In the genomic region with DNA sequence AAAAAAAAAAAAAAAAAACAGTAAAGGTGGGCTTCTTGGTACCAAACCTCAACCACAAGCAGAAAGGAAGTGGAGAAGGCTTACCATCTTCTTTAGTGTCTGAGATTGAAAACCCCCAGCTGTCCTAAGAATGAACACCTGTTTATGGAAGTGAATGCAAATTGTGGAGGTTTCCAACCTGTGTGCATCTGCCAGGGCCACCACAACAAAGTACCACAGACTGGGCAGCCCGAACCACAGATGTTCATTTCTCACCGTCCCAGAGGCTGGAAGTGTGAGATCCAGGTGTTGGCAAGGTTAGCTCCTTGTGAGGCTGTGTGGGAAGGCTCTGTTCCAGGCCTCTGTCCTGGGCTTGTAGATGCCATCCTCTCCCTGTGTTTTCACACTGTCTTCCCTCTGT, we compare ENCODE assay signal across 29 cellular contexts.
"Had no signal": no experiment of that assay in that cellular context is flagged by ENCODE, and none has a peak within 500 bp of the region (broad histone marks: within the 10 kb centered on the region; RNA-seq: fewer than 3 reads in every experiment).

No MANE protein-coding gene starts in this region.

- FAIRE-seq: endometrium, islet of Langerhans had no signal

- H3K4me3 ChIP-seq: coronary artery, esophagus squamous epithelium, heart right ventricle, left lung, psoas muscle, sigmoid colon, thoracic aorta, transverse colon, upper lobe of right lung, uterus had no signal

- H3K4me3 Mint-ChIP-seq: effector memory CD8-positive, alpha-beta T cell; naive thymus-derived CD4-positive, alpha-beta T cell; nephron progenitor cell; stimulated activated naive B cell treated with anti-CD40 and anti-IgM and Interleukin-4, amounts not matched to agents 10 μg/mL and 1 μg/mL and 100 μg/mL, for 72 hours; stimulated activated naive CD8-positive, alpha-beta T cell treated with anti-CD3 and anti-CD28 coated beads, Interleukin-15, Interleukin-2, amounts not matched to agents 100 ng/mL and 50 ng/mL, for 24 hours had no signal

- ATAC-seq: effector memory CD8-positive, alpha-beta T cell; heart right ventricle; left cardiac atrium; left lung; naive thymus-derived CD4-positive, alpha-beta T cell; psoas muscle; right cardiac atrium; stimulated activated naive B cell treated with anti-CD40 and anti-IgM and Interleukin-4, amounts not matched to agents 10 μg/mL and 1 μg/mL and 100 μg/mL, for 72 hours; upper lobe of right lung had no signal

- H3K27ac ChIP-seq: coronary artery, esophagus squamous epithelium, heart right ventricle, left lung, psoas muscle, sigmoid colon, thoracic aorta, transverse colon, upper lobe of right lung, uterus had no signal

- H3K36me3 ChIP-seq: esophagus squamous epithelium, heart right ventricle, left lung, sigmoid colon, thoracic aorta, transverse colon, upper lobe of right lung, uterus had no signal

- H3K4me1 ChIP-seq: esophagus squamous epithelium, heart right ventricle, left lung, psoas muscle, sigmoid colon, transverse colon, upper lobe of right lung, uterus had no signal

- H3K4me1 Mint-ChIP-seq: naive thymus-derived CD4-positive, alpha-beta T cell; stimulated activated naive B cell treated with anti-CD40 and anti-IgM and Interleukin-4, amounts not matched to agents 10 μg/mL and 1 μg/mL and 100 μg/mL, for 72 hours had no signal

- H3K27ac Mint-ChIP-seq: effector memory CD8-positive, alpha-beta T cell; naive thymus-derived CD4-positive, alpha-beta T cell; nephron progenitor cell; stimulated activated naive B cell treated with anti-CD40 and anti-IgM and Interleukin-4, amounts not matched to agents 10 μg/mL and 1 μg/mL and 100 μg/mL, for 72 hours; stimulated activated naive CD8-positive, alpha-beta T cell treated with anti-CD3 and anti-CD28 coated beads, Interleukin-15, Interleukin-2, amounts not matched to agents 100 ng/mL and 50 ng/mL, for 24 hours had no signal

- H3K36me3 Mint-ChIP-seq: naive thymus-derived CD4-positive, alpha-beta T cell; stimulated activated naive B cell treated with anti-CD40 and anti-IgM and Interleukin-4, amounts not matched to agents 10 μg/mL and 1 μg/mL and 100 μg/mL, for 72 hours had no signal

- H3K27me3 ChIP-seq: left lung, transverse colon, uterus had no signal

- H3K9me3 Mint-ChIP-seq: effector memory CD8-positive, alpha-beta T cell; naive thymus-derived CD4-positive, alpha-beta T cell; stimulated activated naive B cell treated with anti-CD40 and anti-IgM and Interleukin-4, amounts not matched to agents 10 μg/mL and 1 μg/mL and 100 μg/mL, for 72 hours; stimulated activated naive CD8-positive, alpha-beta T cell treated with anti-CD3 and anti-CD28 coated beads, Interleukin-15, Interleukin-2, amounts not matched to agents 100 ng/mL and 50 ng/mL, for 24 hours had no signal

- DNase-seq: dermis blood vessel endothelial cell; effector memory CD8-positive, alpha-beta T cell; erythroblast; esophagus squamous epithelium; foreskin melanocyte; glutamatergic neuron; heart right ventricle; hippocampal formation; left cardiac atrium; left lung; mesendoderm; midbrain; naive thymus-derived CD4-positive, alpha-beta T cell; nephron progenitor cell; nucleus accumbens; posterior cingulate gyrus; psoas muscle; right cardiac atrium; sigmoid colon; stimulated activated CD4-positive, alpha-beta T cell treated with anti-CD3 and anti-CD28 coated beads, Interleukin-2, amount 100 ng/mL, for 48 hours; stimulated activated naive B cell treated with anti-CD40 and anti-IgM and Interleukin-4, amounts not matched to agents 10 μg/mL and 1 μg/mL and 100 μg/mL, for 72 hours; transverse colon; upper lobe of right lung; uterus had no signal

- H3K9me3 ChIP-seq: esophagus squamous epithelium, heart right ventricle, left lung, psoas muscle, sigmoid colon, thoracic aorta, transverse colon, upper lobe of right lung, uterus had no signal
